ENCODE assay signal across 13 cellular contexts in the genomic region with DNA sequence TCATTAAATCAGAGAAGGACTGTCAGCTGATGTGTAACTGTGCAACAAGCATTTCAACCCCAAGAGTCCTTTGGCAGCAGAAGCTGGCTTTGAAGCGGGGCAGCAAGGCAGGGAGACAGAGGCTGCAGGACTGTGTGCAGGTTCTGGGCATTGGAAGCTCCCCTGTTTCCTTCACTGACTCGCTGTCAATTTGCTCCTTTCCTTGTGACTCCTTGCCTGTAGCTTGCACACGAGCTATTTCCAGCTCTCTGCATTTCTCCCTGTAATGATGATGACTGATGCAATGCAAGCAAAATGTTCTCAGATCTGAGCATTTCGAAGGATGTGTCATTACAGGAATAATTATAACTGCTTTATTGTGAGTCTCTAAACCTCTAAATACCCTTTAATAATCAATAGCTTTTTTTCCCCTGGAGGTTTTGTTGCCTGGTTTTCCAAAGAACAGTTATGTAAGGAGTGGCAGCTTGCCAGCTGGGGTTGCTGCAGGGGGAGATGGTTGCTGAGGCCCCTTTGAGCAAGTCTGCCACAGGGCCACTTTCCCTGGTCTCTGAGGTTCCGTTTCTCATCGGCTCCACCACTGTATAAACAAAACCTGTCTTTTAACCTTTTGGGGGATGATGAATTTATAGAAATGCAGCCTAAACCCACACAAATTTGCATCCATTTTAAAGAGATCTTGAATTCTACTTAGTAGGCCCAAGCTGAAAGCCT. TPM values are rescaled to one million over a fixed set of nuclear protein-coding genes. Genes with fewer than 3 reads are reported as not detected.
DNase-seq lines count a peak whose midpoint lies in the region; ATAC-seq and TF ChIP-seq lines count a peak whose summit lies in the region.
"Had no signal": no experiment of that assay in that cellular context is flagged by ENCODE, and none has a peak within 500 bp of the region (broad histone marks: within the 10 kb centered on the region; RNA-seq: fewer than 3 reads in every experiment).

No MANE protein-coding gene starts in this region.

- CTCF ChIA-PET in mammary epithelial cell (lab: Charles Lee; ENCODE audit: low non-redundant PET) (no interaction called here), OCI-LY7 (lab: Charles Lee; ENCODE audit: unreplicated experiment) (interaction anchor here (0.6 to 1.0 kb wide), 2 partner anchors 33 to 1159 kb away, joined by 3 to 4 read pairs; no protein-coding TSS in a partner anchor)

- intact Hi-C loops in mammary epithelial cell (cut with micrococcal nuclease) (no loop called here), OCI-LY7 (cut with micrococcal nuclease; ENCODE audit: unreplicated experiment) (no loop called here)

- TF ChIP-seq POLR2A in suprapubic skin (IDR thresholded peaks at IDR 0.05), result no peak

- peak in 1 of 2 donors; percentile 18 for DNase-seq in activated T-cell treated with anti-CD3 and anti-CD28 coated beads, Interleukin-2, amount 50 U/mL, for 72 hours
- DNase-seq in activated T-cell treated with anti-CD3 and anti-CD28 coated beads for 4 hours, result no peak
- DNase-seq in mammary epithelial cell, result peak; percentile 17
- DNase-seq in kidney epithelial cell (ENCODE audit: low read depth), result peak; percentile 7
- no peak for DNase-seq in suprapubic skin (ENCODE audit: low spot score in 2 of 2)
- DNase-seq in T1000 (lab: John Stamatoyannopoulos, UW), result no peak
- no peak for DNase-seq in OCI-LY7 (ENCODE audit: low spot score)
- no peak for DNase-seq in DMS153 (lab: John Stamatoyannopoulos, UW)
- DNase-seq: activated CD8-positive, alpha-beta memory T cell treated with anti-CD3 and anti-CD28 coated beads, Interleukin-2, amount 50 U/mL, for 4 hours; colonic mucosa had no signal

- BruUV-seq in mammary epithelial cell (replicated peaks; lab: Mats Ljungman, UMichigan) (no TSS peak), OCI-LY7 (replicated peaks; lab: Mats Ljungman, UMichigan) (no TSS peak)

- H3K36me3 ChIP-seq in mammary epithelial cell (ENCODE audit: insufficient read depth, low read length), result no peaks in the 10 kb centered on the region
- H3K36me3 ChIP-seq in kidney epithelial cell (ENCODE audit: control insufficient read depth, insufficient read depth, low read length), result no peaks in the 10 kb centered on the region
- peaks cover 13% of the 10 kb centered on the region for H3K36me3 ChIP-seq in suprapubic skin
- H3K36me3 ChIP-seq in OCI-LY7 (ENCODE audit: insufficient read depth, low read length), result no peaks in the 10 kb centered on the region
- H3K36me3 ChIP-seq: colonic mucosa, HAP-1, neural progenitor cell had no signal

- H3K27me3 Mint-ChIP-seq in activated T-cell treated with anti-CD3 and anti-CD28 coated beads, Interleukin-2, amount 50 U/mL, for 72 hours (ENCODE audit: low read depth), result no peaks in the 10 kb centered on the region

- no peaks in the 10 kb centered on the region for H3K9me2 ChIP-seq in OCI-LY7 (ENCODE audit: insufficient read depth, low read length)

- H3K27ac Mint-ChIP-seq in activated T-cell treated with anti-CD3 and anti-CD28 coated beads, Interleukin-2, amount 50 U/mL, for 72 hours, result no peak overlapping the region
- H3K27ac Mint-ChIP-seq: neural progenitor cell; T-helper 1 cell treated with Interleukin-12 subunit alpha and Interleukin-12 subunit beta and Interleukin-4 antibody, amounts not matched to agents 30 μg/mL and 1 μg/mL, for 36 hours had no signal

- no peaks in the 10 kb centered on the region for H3K9me3 Mint-ChIP-seq in activated T-cell treated with anti-CD3 and anti-CD28 coated beads, Interleukin-2, amount 50 U/mL, for 72 hours
- H3K9me3 Mint-ChIP-seq: neural progenitor cell; T-helper 1 cell treated with Interleukin-12 subunit alpha and Interleukin-12 subunit beta and Interleukin-4 antibody, amounts not matched to agents 30 μg/mL and 1 μg/mL, for 36 hours had no signal

- TF ChIP-seq CTCF in mammary epithelial cell (conservative IDR thresholded peaks at IDR 0.05 in 1 of 2, IDR thresholded peaks at IDR 0.05 in 1 of 2; ENCODE audit: extremely low read depth in 1 of 2, insufficient read depth in 1 of 2, low read depth in 1 of 2, low read length in 2 of 2), result no peak
- no peak for TF ChIP-seq CTCF in kidney epithelial cell (IDR thresholded peaks at IDR 0.05; ENCODE audit: insufficient read depth, low read length, poor library complexity, severe bottlenecking)
- TF ChIP-seq CTCF in suprapubic skin (IDR thresholded peaks at IDR 0.05), result no peak
- no peak for TF ChIP-seq CTCF in OCI-LY7 (conservative IDR thresholded peaks at IDR 0.05; ENCODE audit: low read length)

- H3K4me1 Mint-ChIP-seq in activated T-cell treated with anti-CD3 and anti-CD28 coated beads, Interleukin-2, amount 50 U/mL, for 72 hours (ENCODE audit: low read depth), result peaks cover 23% of the 10 kb centered on the region

- TF ChIP-seq EP300 in suprapubic skin (IDR thresholded peaks at IDR 0.05), result no peak

- peaks cover 7% of the 10 kb centered on the region for H3K4me1 ChIP-seq in mammary epithelial cell (ENCODE audit: insufficient read depth, low read length)
- peaks cover 16% of the 10 kb centered on the region for H3K4me1 ChIP-seq in suprapubic skin
- H3K4me1 ChIP-seq in OCI-LY7 (ENCODE audit: insufficient read depth, low read length, poor library complexity, severe bottlenecking), result peaks cover 3% of the 10 kb centered on the region
- H3K4me1 ChIP-seq: colonic mucosa, HAP-1, neural progenitor cell had no signal

- no peak overlapping the region for H3K9ac ChIP-seq in mammary epithelial cell (ENCODE audit: insufficient read depth, low read length)
- H3K9ac ChIP-seq: neural progenitor cell had no signal

- H3K79me2 ChIP-seq in mammary epithelial cell (ENCODE audit: insufficient read depth, low read length) (no peaks in the 10 kb centered on the region), OCI-LY7 (ENCODE audit: insufficient read depth, low read depth, low read length) (no peaks in the 10 kb centered on the region)

- H2AFZ ChIP-seq in mammary epithelial cell (ENCODE audit: low read depth, low read length), result no peak overlapping the region
- H2AFZ ChIP-seq in OCI-LY7 (ENCODE audit: low read length), result no peak overlapping the region
- H2AFZ ChIP-seq: neural progenitor cell had no signal

- POLR2A ChIA-PET in OCI-LY7 (lab: Charles Lee), result interaction anchor here (0.6 to 2.2 kb wide), 3 partner anchors 13 to 645 kb away, joined by 3 to 9 read pairs (median 9); no protein-coding TSS in a partner anchor

- H4K20me1 ChIP-seq in mammary epithelial cell (ENCODE audit: insufficient read depth, low read length) (no peaks in the 10 kb centered on the region), OCI-LY7 (ENCODE audit: insufficient read depth, low read length) (no peaks in the 10 kb centered on the region)

- H3K4me3 Mint-ChIP-seq in activated T-cell treated with anti-CD3 and anti-CD28 coated beads, Interleukin-2, amount 50 U/mL, for 72 hours, result no peak overlapping the region
- H3K4me3 Mint-ChIP-seq: neural progenitor cell; T-helper 1 cell treated with Interleukin-12 subunit alpha and Interleukin-12 subunit beta and Interleukin-4 antibody, amounts not matched to agents 30 μg/mL and 1 μg/mL, for 36 hours had no signal

- H3K27me3 ChIP-seq in mammary epithelial cell (ENCODE audit: insufficient read depth, low read length) (no peaks in the 10 kb centered on the region), kidney epithelial cell (ENCODE audit: control insufficient read depth, insufficient read depth, low read length) (peaks cover 2% of the 10 kb centered on the region), suprapubic skin (no peaks in the 10 kb centered on the region)
- H3K27me3 ChIP-seq: colonic mucosa, neural progenitor cell had no signal

- peak; percentile 71 to 77 for ATAC-seq in activated T-cell treated with anti-CD3 and anti-CD28 coated beads, Interleukin-2, amount 50 U/mL, for 72 hours (replicated peaks in 1 of 2)

- 30% methylated on average over 5 of the region's 6 CpGs for WGBS in mammary epithelial cell (ENCODE audit: low coverage, missing lambda C conversion rate)
- WGBS in suprapubic skin, result 54% methylated on average over 6 of the region's 6 CpGs

- no peaks in the 10 kb centered on the region for H3K9me3 ChIP-seq in mammary epithelial cell (replicated peaks; ENCODE audit: insufficient read depth, low read length)
- no peaks in the 10 kb centered on the region for H3K9me3 ChIP-seq in suprapubic skin
- no peaks in the 10 kb centered on the region for H3K9me3 ChIP-seq in OCI-LY7 (ENCODE audit: low read length)
- H3K9me3 ChIP-seq: colonic mucosa, HAP-1 had no signal

- H3K4me2 ChIP-seq in mammary epithelial cell (ENCODE audit: insufficient read depth, low read depth, low read length) (no peak overlapping the region), OCI-LY7 (ENCODE audit: low read length) (no peak overlapping the region)
- H3K4me2 ChIP-seq: neural progenitor cell had no signal

- in situ Hi-C loops in mammary epithelial cell (cut with MboI; ENCODE audit: low sequenced_read_pairs in 2 of 2), result no loop called here

- H3K36me3 Mint-ChIP-seq in activated T-cell treated with anti-CD3 and anti-CD28 coated beads, Interleukin-2, amount 50 U/mL, for 72 hours (ENCODE audit: insufficient read depth in 2 of 2), result no peaks in the 10 kb centered on the region
- H3K36me3 Mint-ChIP-seq: neural progenitor cell had no signal

- H3K4me3 ChIP-seq in mammary epithelial cell (replicated peaks in 1 of 3; ENCODE audit: insufficient read depth in 1 of 3, low read depth in 2 of 3, low read length in 3 of 3), result no peak overlapping the region
- no peak overlapping the region for H3K4me3 ChIP-seq in kidney epithelial cell (ENCODE audit: low read depth, low read length)
- H3K4me3 ChIP-seq in suprapubic skin, result peak overlapping the region; percentile 44
- no peak overlapping the region for H3K4me3 ChIP-seq in OCI-LY7 (ENCODE audit: low read depth, low read length, poor library complexity, severe bottlenecking)
- H3K4me3 ChIP-seq: colonic mucosa, HAP-1, neural progenitor cell had no signal

- dilution Hi-C loops in mammary epithelial cell (cut with HindIII; ENCODE audit: low sequenced_read_pairs), result no loop called here

- H3K27ac ChIP-seq in mammary epithelial cell (ENCODE audit: insufficient read depth, low read depth, low read length) (no peak overlapping the region), suprapubic skin (no peak overlapping the region), OCI-LY7 (ENCODE audit: low read depth, low read length, poor library complexity, severe bottlenecking) (no peak overlapping the region)
- H3K27ac ChIP-seq: colonic mucosa, neural progenitor cell had no signal

RNA-seq across cellular contexts. Expression of gene APOD, which starts 2.9 kb away (rescaled TPM):
- total RNA-seq in activated T-cell treated with anti-CD3 and anti-CD28 coated beads, Interleukin-2, amount 50 U/mL, for 72 hours, result 1 to 10 TPM; 2.4 to 4.3 TPM
- total RNA-seq in mammary epithelial cell, result 10 to 100 TPM in 1 of 2 donors, not detected in 1; 31.7 TPM
- polyA plus RNA-seq in mammary epithelial cell, result 0.86 TPM
- not detected for polyA minus RNA-seq in mammary epithelial cell
- not detected in 2 replicates for total RNA-seq in kidney epithelial cell
- 100 to 1,000 TPM; 177 to 341 (median 313) TPM for total RNA-seq in suprapubic skin
- total RNA-seq in OCI-LY7 (2014; rRNA removed; shearing (Covaris generic)), result not detected in 2 replicates
- total RNA-seq in OCI-LY7 (2022), result not detected in 2 replicates

RNA-seq across cellular contexts. Expression of gene PPP1R2, which starts 37.8 kb away (rescaled TPM):
- 10 to 100 TPM; 68.7 to 71.9 TPM for total RNA-seq in activated T-cell treated with anti-CD3 and anti-CD28 coated beads, Interleukin-2, amount 50 U/mL, for 72 hours
- total RNA-seq in mammary epithelial cell (100 to 1,000 TPM in 1 of 2 donors, 10 to 100 TPM in 1; 45.5 to 129 TPM), kidney epithelial cell (50.8 and 70.5 TPM in 2 replicates), suprapubic skin (10 to 100 TPM; 61.7 to 96.0 (median 71.4) TPM), OCI-LY7 (2022) (86.5 and 91.9 TPM in 2 replicates)
- polyA plus RNA-seq in mammary epithelial cell, result 11.5 TPM
- polyA minus RNA-seq in mammary epithelial cell, result 34.8 TPM
- total RNA-seq in OCI-LY7 (2014; rRNA removed; shearing (Covaris generic)), result 239 and 294 TPM in 2 replicates

Comparison
In these comparisons a context has a peak if more than half of its experiments do, and no peak if none do; other contexts are left out.
1. DNase-seq: peak in mammary epithelial cell (single experiment) and kidney epithelial cell (single experiment); none in activated T-cell treated with anti-CD3 and anti-CD28 coated beads for 4 hours (single experiment), suprapubic skin (0 of 2), T1000 (single experiment), OCI-LY7 (single experiment) and DMS153 (single experiment).
2. RNA of gene APOD, which starts 2.9 kb away (total RNA-seq): 177 to 341 TPM in suprapubic skin; 31.7 TPM in mammary epithelial cell, 2.4 to 4.3 TPM in activated T-cell treated with anti-CD3 and anti-CD28 coated beads, Interleukin-2, amount 50 U/mL, for 72 hours, not detected in kidney epithelial cell and not detected in OCI-LY7; every median in the first group is over 4 times any median in the second.